ENCODE assay signal across 10 cellular contexts in genomic region chr9:128634651-128635262, GRCh38. TPM values are rescaled to one million over a fixed set of nuclear protein-coding genes. Genes with fewer than 3 reads are reported as not detected.
A peak's percentile ranks its signal among the peaks of the same experiment; 100 is the strongest.
DNase-seq lines count a peak whose midpoint lies in the region; ATAC-seq and TF ChIP-seq lines count a peak whose summit lies in the region.
"Had no signal": no experiment of that assay in that cellular context is flagged by ENCODE, and none has a peak within 500 bp of the region (broad histone marks: within the 10 kb centered on the region; RNA-seq: fewer than 3 reads in every experiment).

No MANE protein-coding gene starts in this region.

- H2BK15ac ChIP-seq in IMR-90 (ENCODE audit: low read depth, low read length), result no peak overlapping the region

- TF ChIP-seq POLR2A in IMR-90 (IDR thresholded peaks at IDR 0.05; ENCODE audit: low read depth, low read length), result no peak

- no peak overlapping the region for H3K18ac ChIP-seq in IMR-90 (ENCODE audit: low read depth, low read length)

- H3K4ac ChIP-seq in IMR-90 (ENCODE audit: low read depth, low read length), result peak overlapping the region; percentile 91

- peak overlapping the region; percentile 86 for H4K91ac ChIP-seq in IMR-90 (ENCODE audit: insufficient read depth, low read depth, low read length)

- DNase-seq in IMR-90, result no peak
- DNase-seq in colonic mucosa, result no peak
- DNase-seq in lung (ENCODE audit: low spot score), result no peak
- no peak for DNase-seq in central memory CD4-positive, alpha-beta T cell
- DNase-seq in activated CD4-positive, CD25-positive, alpha-beta regulatory T cell (lab: John Stamatoyannopoulos, UW), result no peak
- DNase-seq in foreskin keratinocyte, result no peak
- DNase-seq: CD4-positive, alpha-beta memory T cell had no signal

- peaks cover 40% of the 10 kb centered on the region for H3K36me3 ChIP-seq in IMR-90 (ENCODE audit: control insufficient read depth, insufficient read depth, low read length)
- peaks cover 26% of the 10 kb centered on the region for H3K36me3 ChIP-seq in colonic mucosa
- peaks cover 0 to 45% of the 10 kb centered on the region in 2 donors for H3K36me3 ChIP-seq in lung (ENCODE audit: control insufficient read depth in 2 of 2, insufficient read depth in 2 of 2, low read length in 2 of 2)
- H3K36me3 ChIP-seq in subcutaneous abdominal adipose tissue (ENCODE audit: control insufficient read depth in 5 of 5, insufficient read depth in 5 of 5, low read length in 5 of 5), result peaks cover 0 to 55% (median 43%) of the 10 kb centered on the region in 5 donors

- H3K4me3 ChIP-seq in IMR-90 (ENCODE audit: insufficient read depth, low read depth, low read length) (no peak overlapping the region), colonic mucosa (no peak overlapping the region), lung (no peak overlapping the region), subcutaneous abdominal adipose tissue (ENCODE audit: low read depth in 1 of 5, low read length in 5 of 5) (peak overlapping the region in 1 of 5 donors; percentile 6)

- H3K9ac ChIP-seq in IMR-90 (ENCODE audit: low read depth, low read length) (peak overlapping the region; percentile 30), colonic mucosa (ENCODE audit: low read depth in 2 of 2, low read length in 2 of 2) (peak overlapping the region; percentile 7 to 77), subcutaneous abdominal adipose tissue (ENCODE audit: low read length in 5 of 5) (no peak overlapping the region)
- H3K9ac ChIP-seq: KMS-11 had no signal

- no peak for TF ChIP-seq RAD21 in IMR-90 (IDR thresholded peaks at IDR 0.05; ENCODE audit: low read length)

- 0 out of 2 replicates have a peak, but pooled peaks cover 5% of the 10 kb centered on the region for H3K9me1 ChIP-seq in IMR-90 (ENCODE audit: insufficient read depth, low read length)

- no peak overlapping the region for H3K23ac ChIP-seq in IMR-90 (ENCODE audit: low read depth, low read length)

- H4K20me1 ChIP-seq in IMR-90 (ENCODE audit: insufficient read depth, low read length), result 0 out of 2 replicates have a peak, but pooled peaks cover 3% of the 10 kb centered on the region

- peak overlapping the region; percentile 21 to 77; a peak in 3 of 4 replicates for H4K8ac ChIP-seq in IMR-90 (ENCODE audit: low read depth in 2 of 2, low read length in 2 of 2)

- no peak overlapping the region for H2BK20ac ChIP-seq in IMR-90 (ENCODE audit: low read depth, low read length)

- dilution Hi-C loops in IMR-90 (cut with HindIII; ENCODE audit: low sequenced_read_pairs, unreplicated experiment), result no loop called here

- WGBS in IMR-90 (ENCODE audit: extremely low coverage in 2 of 2, insufficient read length in 1 of 2), 2 experiments, result 93% methylated on average over 17 of the region's 26 CpGs; no CpG with 5 or more reads in 1 of the 2 experiments
- 61 to 86% methylated on average over 26 of the region's 26 CpGs for WGBS in lung, 2 donors

- POLR2A ChIA-PET in IMR-90 (lab: Charles Lee; ENCODE audit: unreplicated experiment), result no interaction called here

- in situ Hi-C loops in IMR-90 (cut with MboI; ENCODE audit: low sequenced_read_pairs), result no loop called here

- BruUV-seq in IMR-90 (replicated peaks; lab: Mats Ljungman, UMichigan), result no TSS peak

- TF ChIP-seq CTCF in IMR-90 (conservative IDR thresholded peaks at IDR 0.05; ENCODE audit: low read depth, low read length) (no peak), colonic mucosa (IDR thresholded peaks at IDR 0.05) (no peak), lung (IDR thresholded peaks at IDR 0.05; ENCODE audit: control extremely low read depth, extremely low read depth) (no peak), foreskin keratinocyte (conservative IDR thresholded peaks at IDR 0.05) (no peak)

- H3K79me1 ChIP-seq in IMR-90 (ENCODE audit: low read depth in 1 of 2, low read length in 2 of 2), result peaks cover 0 to 26% of the 10 kb centered on the region in 2 experiments; a peak in 2 of 4 replicates

- H3K27ac ChIP-seq in IMR-90 (ENCODE audit: insufficient read depth, low read length) (peak overlapping the region; percentile 53), colonic mucosa (peak overlapping the region; percentile 89), lung (ENCODE audit: low read depth in 1 of 2, low read length in 1 of 2) (peak overlapping the region; percentile 66 to 74), subcutaneous abdominal adipose tissue (ENCODE audit: low read depth, low read length) (peak overlapping the region; percentile 50), foreskin keratinocyte (no peak overlapping the region)
- H3K27ac ChIP-seq: KMS-11 had no signal

- H2AFZ ChIP-seq in IMR-90 (replicated peaks; ENCODE audit: low read length, poor library complexity), result peak overlapping the region; percentile 94

- intact Hi-C loops in IMR-90 (cut with micrococcal nuclease), result loop anchor here (1.0 to 2.0 kb wide), 4 partner anchors 55 to 294 kb away; partner anchors contain the start of genes SET and ZDHHC12
- intact Hi-C loops in colonic mucosa (cut with DNase I), result no loop called here

- H3K27me3 ChIP-seq in IMR-90 (ENCODE audit: control insufficient read depth, insufficient read depth, low read length) (no peaks in the 10 kb centered on the region), colonic mucosa (no peaks in the 10 kb centered on the region), lung (ENCODE audit: control insufficient read depth, insufficient read depth) (no peaks in the 10 kb centered on the region), subcutaneous abdominal adipose tissue (ENCODE audit: control insufficient read depth in 5 of 5, insufficient read depth in 4 of 5, low read length in 5 of 5) (peaks cover 0 to 2% (median 0%) of the 10 kb centered on the region in 5 donors), foreskin keratinocyte (no peaks in the 10 kb centered on the region)

- peak overlapping the region; percentile 100 for H2AK9ac ChIP-seq in IMR-90 (replicated peaks; ENCODE audit: low read depth, low read length, poor library complexity)

- peaks cover 13% of the 10 kb centered on the region for H3K4me1 ChIP-seq in IMR-90 (ENCODE audit: control insufficient read depth, insufficient read depth, low read length)
- peaks cover 7% of the 10 kb centered on the region for H3K4me1 ChIP-seq in colonic mucosa
- H3K4me1 ChIP-seq in lung (ENCODE audit: control insufficient read depth in 2 of 2, insufficient read depth in 2 of 2, low read length in 2 of 2), result peaks cover 0 to 8% of the 10 kb centered on the region in 2 donors
- H3K4me1 ChIP-seq in subcutaneous abdominal adipose tissue (ENCODE audit: control insufficient read depth in 5 of 5, insufficient read depth in 5 of 5, low read length in 5 of 5), result peaks cover 5 to 22% (median 19%) of the 10 kb centered on the region in 5 donors
- H3K4me1 ChIP-seq in foreskin keratinocyte, result peaks cover 6% of the 10 kb centered on the region

- no peak overlapping the region for H3K4me2 ChIP-seq in IMR-90 (ENCODE audit: low read depth, low read length)
- H3K4me2 ChIP-seq: KMS-11 had no signal

- CTCF ChIA-PET in IMR-90 (lab: Yijun Ruan, JAX), result interaction anchor here (0.6 kb wide), 1 partner anchor 29 kb away, joined by 3 read pairs; no protein-coding TSS in a partner anchor

- no peak overlapping the region; the same call in 1 of the 2 replicates for H3K56ac ChIP-seq in IMR-90 (ENCODE audit: extremely low read depth, insufficient read depth, low read length)

- H3K9me3 ChIP-seq in IMR-90 (ENCODE audit: control insufficient read depth, insufficient read depth, low read length), result no peaks in the 10 kb centered on the region
- no peaks in the 10 kb centered on the region for H3K9me3 ChIP-seq in colonic mucosa
- H3K9me3 ChIP-seq in lung (ENCODE audit: control insufficient read depth in 2 of 2, insufficient read depth in 1 of 2, low read length in 1 of 2), result no peaks in the 10 kb centered on the region
- H3K9me3 ChIP-seq in subcutaneous abdominal adipose tissue (ENCODE audit: control insufficient read depth in 5 of 5, low read length in 5 of 5), result no peaks in the 10 kb centered on the region

- peak overlapping the region; percentile 85; the same call in 1 of the 2 replicates for H3K14ac ChIP-seq in IMR-90 (replicated peaks; ENCODE audit: low read depth, low read length)

- H4K5ac ChIP-seq in IMR-90 (ENCODE audit: low read depth, low read length), result peak overlapping the region; percentile 21; the same call in 1 of the 2 replicates

- peak overlapping the region; percentile 39 for H2BK120ac ChIP-seq in IMR-90 (ENCODE audit: low read depth, low read length)

- no peak for ATAC-seq in IMR-90 (ENCODE audit: low read depth)
- ATAC-seq in lung (ENCODE audit: insufficient read depth, low FRiP score), result no peak
- no peak for ATAC-seq in GM18498 (IDR thresholded peaks at IDR 0.05; ENCODE audit: unreplicated experiment)
- ATAC-seq in foreskin keratinocyte, result no peak

- peak overlapping the region; percentile 80 for H2BK5ac ChIP-seq in IMR-90 (ENCODE audit: low read depth, low read length, poor library complexity, severe bottlenecking)

- peak overlapping the region; percentile 99 for H2AK5ac ChIP-seq in IMR-90 (ENCODE audit: low read depth, low read length)

TF ChIP-seq in IMR-90, 13 proteins besides CTCF, POLR2A, EP300 and RAD21 (continues in another document):
- TF ChIP-seq SMC3 (IDR thresholded peaks at IDR 0.05; ENCODE audit: low read depth, low read length), result no peak
- TF ChIP-seq RCOR1 (IDR thresholded peaks at IDR 0.05; ENCODE audit: insufficient replicate concordance, low read length), result no peak
- TF ChIP-seq MAZ (IDR thresholded peaks at IDR 0.05; ENCODE audit: borderline replicate concordance, low read depth, low read length), result no peak
- TF ChIP-seq FOS (IDR thresholded peaks at IDR 0.05; ENCODE audit: low read depth, low read length), result no peak
- TF ChIP-seq CHD1 (IDR thresholded peaks at IDR 0.05; ENCODE audit: low read depth, low read length), result no peak

RNA-seq across cellular contexts. Expression of gene DYNC2I2, which starts 21.9 kb away (rescaled TPM):
- total RNA-seq in IMR-90 (2012; rRNA removed) (36.1 and 37.1 TPM in 2 replicates), colonic mucosa (100 to 1,000 TPM in 1 of 2 donors, 10 to 100 TPM in 1; 39.7 to 152 TPM), lung (10 to 100 TPM; 32.5 to 84.8 TPM), foreskin keratinocyte (66.6 and 77.3 TPM in 2 replicates)
- polyA plus RNA-seq in IMR-90 (2012; rRNA removed) (33.7 and 42.9 TPM in 2 replicates), lung (10 to 100 TPM; 47.2 to 84.7 TPM), foreskin keratinocyte (84.8 and 92.9 TPM in 2 replicates)
- polyA plus RNA-seq in IMR-90 (2012; cell fraction: cytosol; rRNA removed), result 27.9 and 40.6 TPM in 2 replicates
- polyA plus RNA-seq in IMR-90 (2012; cell fraction: nucleus; rRNA removed; ENCODE audit: low replicate concordance), result 24.0 and 102 TPM in 2 replicates

RNA-seq across cellular contexts. Expression of gene SET, which starts 54.3 kb away (rescaled TPM):
- 182 and 587 TPM in 2 replicates for total RNA-seq in IMR-90 (2012; rRNA removed)
- polyA plus RNA-seq in IMR-90 (2012; rRNA removed), result 80.2 and 104 TPM in 2 replicates
- polyA plus RNA-seq in IMR-90 (2012; cell fraction: cytosol; rRNA removed), result 13.7 and 17.9 TPM in 2 replicates
- polyA plus RNA-seq in IMR-90 (2012; cell fraction: nucleus; rRNA removed; ENCODE audit: low replicate concordance), result 21.2 and 52.6 TPM in 2 replicates
- total RNA-seq in colonic mucosa, result 100 to 1,000 TPM; 222 to 348 TPM
- 100 to 1,000 TPM; 232 to 364 TPM for total RNA-seq in lung
- 100 to 1,000 TPM in 1 of 2 donors, 10 to 100 TPM in 1; 98.0 to 146 TPM for polyA plus RNA-seq in lung
- total RNA-seq in foreskin keratinocyte, result 400 and 487 TPM in 2 replicates
- polyA plus RNA-seq in foreskin keratinocyte, result 221 and 296 TPM in 2 replicates

Comparison
In these comparisons a context has a peak if more than half of its experiments do, and no peak if none do; other contexts are left out.
1. H3K9ac ChIP-seq: peak in IMR-90 (single experiment) and colonic mucosa (2 of 2); none in subcutaneous abdominal adipose tissue (0 of 5).